ENCODE assay signal across 1 cellular context in the genomic region with DNA sequence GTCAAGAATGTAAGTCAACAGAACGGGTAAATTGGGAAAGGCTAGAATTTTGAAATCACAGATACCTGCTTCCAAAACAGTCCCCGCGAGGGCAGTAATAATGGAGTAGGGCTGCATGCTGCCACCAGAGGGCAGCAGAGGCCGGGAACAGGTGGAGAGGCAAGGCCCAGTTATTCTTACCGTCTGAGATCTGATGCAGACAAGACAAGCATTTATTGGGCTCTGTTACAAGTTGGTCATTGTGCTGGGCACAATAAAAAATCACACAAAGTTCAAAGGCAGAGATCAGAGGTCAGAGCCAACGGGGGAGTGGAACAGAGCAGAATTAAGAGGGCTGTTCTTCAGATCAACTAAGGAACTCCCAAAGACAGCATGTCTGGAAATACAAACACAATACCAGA.
TF ChIP-seq lines count a peak whose summit lies in the region.

No MANE protein-coding gene starts in this region.

TF ChIP-seq in HepG2, 621 proteins besides CTCF, POLR2A, EP300 and RAD21 (continued from another document and continues in another):
- TF ChIP-seq, protein P1, sequence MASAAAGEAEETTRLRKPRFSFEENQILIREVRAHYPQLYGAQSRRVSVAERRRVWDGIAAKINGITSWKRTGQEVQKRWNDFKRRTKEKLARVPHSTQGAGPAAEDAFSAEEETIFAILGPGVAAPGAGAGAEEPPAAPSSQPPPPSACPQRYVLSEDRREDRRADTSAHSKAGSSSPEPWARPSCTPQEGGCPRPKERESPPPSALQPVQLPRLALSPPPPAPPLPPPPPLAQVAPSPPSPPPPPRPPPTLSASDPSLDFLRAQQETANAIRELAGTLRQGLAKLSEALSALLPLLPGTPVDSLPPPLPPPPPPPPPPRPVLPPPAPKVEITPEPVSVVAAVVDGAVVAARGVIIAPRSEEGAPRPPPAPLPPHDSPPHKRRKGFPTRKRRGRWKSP (CRISPR knock-in tag; IDR thresholded peaks at IDR 0.05): no peak
- TF ChIP-seq BRCA1 (CRISPR knock-in tag; IDR thresholded peaks at IDR 0.05): no peak; the same call in 1 of the 2 replicates
- peak; percentile 74; the same call in 1 of the 2 replicates for TF ChIP-seq KDM2A (CRISPR knock-in tag; IDR thresholded peaks at IDR 0.05; ENCODE audit: borderline replicate concordance, low read depth)
- no peak for TF ChIP-seq PITX1 (CRISPR knock-in tag; IDR thresholded peaks at IDR 0.05)
- TF ChIP-seq ZNF629 (CRISPR knock-in tag; conservative IDR thresholded peaks at IDR 0.05): no peak
- TF ChIP-seq ZNF546 (CRISPR knock-in tag; conservative IDR thresholded peaks at IDR 0.05): no peak
- peak; percentile 99 for TF ChIP-seq SMC3 (IDR thresholded peaks at IDR 0.05; ENCODE audit: low read length)
- TF ChIP-seq XRCC5 (optimal IDR thresholded peaks at IDR 0.05; ENCODE audit: low read length): peak; percentile 86
- no peak for TF ChIP-seq JUNB (CRISPR knock-in tag; IDR thresholded peaks at IDR 0.05; ENCODE audit: borderline replicate concordance)
- TF ChIP-seq MED1 (CRISPR knock-in tag; IDR thresholded peaks at IDR 0.05): peak; percentile 43; the same call in 1 of the 2 replicates
- TF ChIP-seq HNRNPLL (IDR thresholded peaks at IDR 0.05; ENCODE audit: low read depth, low read length, poor library complexity, severe bottlenecking): no peak
- TF ChIP-seq, protein P2, sequence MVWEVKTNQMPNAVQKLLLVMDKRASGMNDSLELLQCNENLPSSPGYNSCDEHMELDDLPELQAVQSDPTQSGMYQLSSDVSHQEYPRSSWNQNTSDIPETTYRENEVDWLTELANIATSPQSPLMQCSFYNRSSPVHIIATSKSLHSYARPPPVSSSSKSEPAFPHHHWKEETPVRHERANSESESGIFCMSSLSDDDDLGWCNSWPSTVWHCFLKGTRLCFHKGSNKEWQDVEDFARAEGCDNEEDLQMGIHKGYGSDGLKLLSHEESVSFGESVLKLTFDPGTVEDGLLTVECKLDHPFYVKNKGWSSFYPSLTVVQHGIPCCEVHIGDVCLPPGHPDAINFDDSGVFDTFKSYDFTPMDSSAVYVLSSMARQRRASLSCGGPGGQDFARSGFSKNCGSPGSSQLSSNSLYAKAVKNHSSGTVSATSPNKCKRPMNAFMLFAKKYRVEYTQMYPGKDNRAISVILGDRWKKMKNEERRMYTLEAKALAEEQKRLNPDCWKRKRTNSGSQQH (CRISPR knock-in tag; IDR thresholded peaks at IDR 0.05; ENCODE audit: low read depth): no peak
- TF ChIP-seq SOX13 (IDR thresholded peaks at IDR 0.05): no peak
- TF ChIP-seq SOX13 (CRISPR knock-in tag; conservative IDR thresholded peaks at IDR 0.05 in 1 of 2, IDR thresholded peaks at IDR 0.05 in 1 of 2): peak in 1 of 2 experiments; percentile 41; a peak in 1 of 4 replicates
- no peak for TF ChIP-seq ZBTB42 (CRISPR knock-in tag; IDR thresholded peaks at IDR 0.05)
- no peak for TF ChIP-seq ZNF790 (CRISPR knock-in tag; IDR thresholded peaks at IDR 0.05; ENCODE audit: borderline replicate concordance)
- no peak for TF ChIP-seq ZNF33B (CRISPR knock-in tag; IDR thresholded peaks at IDR 0.05)
- TF ChIP-seq THAP11 (CRISPR knock-in tag; IDR thresholded peaks at IDR 0.05): peak; percentile 68
- TF ChIP-seq ZNF775 (CRISPR knock-in tag; IDR thresholded peaks at IDR 0.05; ENCODE audit: borderline replicate concordance): no peak
- TF ChIP-seq ZFY (CRISPR knock-in tag; IDR thresholded peaks at IDR 0.05): peak; percentile 57
- TF ChIP-seq, protein P3, sequence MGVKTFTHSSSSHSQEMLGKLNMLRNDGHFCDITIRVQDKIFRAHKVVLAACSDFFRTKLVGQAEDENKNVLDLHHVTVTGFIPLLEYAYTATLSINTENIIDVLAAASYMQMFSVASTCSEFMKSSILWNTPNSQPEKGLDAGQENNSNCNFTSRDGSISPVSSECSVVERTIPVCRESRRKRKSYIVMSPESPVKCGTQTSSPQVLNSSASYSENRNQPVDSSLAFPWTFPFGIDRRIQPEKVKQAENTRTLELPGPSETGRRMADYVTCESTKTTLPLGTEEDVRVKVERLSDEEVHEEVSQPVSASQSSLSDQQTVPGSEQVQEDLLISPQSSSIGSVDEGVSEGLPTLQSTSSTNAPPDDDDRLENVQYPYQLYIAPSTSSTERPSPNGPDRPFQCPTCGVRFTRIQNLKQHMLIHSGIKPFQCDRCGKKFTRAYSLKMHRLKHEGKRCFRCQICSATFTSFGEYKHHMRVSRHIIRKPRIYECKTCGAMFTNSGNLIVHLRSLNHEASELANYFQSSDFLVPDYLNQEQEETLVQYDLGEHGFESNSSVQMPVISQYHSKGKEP (CRISPR knock-in tag; IDR thresholded peaks at IDR 0.05): no peak
- TF ChIP-seq ATRX (CRISPR knock-in tag; IDR thresholded peaks at IDR 0.05; ENCODE audit: borderline replicate concordance): no peak
- peak; percentile 88 for TF ChIP-seq MIXL1 (CRISPR knock-in tag; IDR thresholded peaks at IDR 0.05)
- TF ChIP-seq YEATS2 (CRISPR knock-in tag; IDR thresholded peaks at IDR 0.05; ENCODE audit: borderline replicate concordance): peak; percentile 29; the same call in 1 of the 2 replicates
- TF ChIP-seq ZNF501 (CRISPR knock-in tag; IDR thresholded peaks at IDR 0.05): peak; percentile 53; the same call in 1 of the 2 replicates
- no peak for TF ChIP-seq MTF2 (CRISPR knock-in tag; IDR thresholded peaks at IDR 0.05; ENCODE audit: borderline replicate concordance)
- no peak for TF ChIP-seq ZNF30 (CRISPR knock-in tag; IDR thresholded peaks at IDR 0.05)
- no peak for TF ChIP-seq PRPF4 (IDR thresholded peaks at IDR 0.05; ENCODE audit: low read depth, low read length, poor library complexity, severe bottlenecking)
- no peak for TF ChIP-seq KAT7 (CRISPR knock-in tag; IDR thresholded peaks at IDR 0.05; ENCODE audit: borderline replicate concordance)
- no peak for TF ChIP-seq KAT2B (IDR thresholded peaks at IDR 0.05; ENCODE audit: borderline replicate concordance, low read depth, low read length)
- TF ChIP-seq ZSCAN20 (CRISPR knock-in tag; IDR thresholded peaks at IDR 0.05; ENCODE audit: borderline replicate concordance): no peak
- TF ChIP-seq, protein P4, sequence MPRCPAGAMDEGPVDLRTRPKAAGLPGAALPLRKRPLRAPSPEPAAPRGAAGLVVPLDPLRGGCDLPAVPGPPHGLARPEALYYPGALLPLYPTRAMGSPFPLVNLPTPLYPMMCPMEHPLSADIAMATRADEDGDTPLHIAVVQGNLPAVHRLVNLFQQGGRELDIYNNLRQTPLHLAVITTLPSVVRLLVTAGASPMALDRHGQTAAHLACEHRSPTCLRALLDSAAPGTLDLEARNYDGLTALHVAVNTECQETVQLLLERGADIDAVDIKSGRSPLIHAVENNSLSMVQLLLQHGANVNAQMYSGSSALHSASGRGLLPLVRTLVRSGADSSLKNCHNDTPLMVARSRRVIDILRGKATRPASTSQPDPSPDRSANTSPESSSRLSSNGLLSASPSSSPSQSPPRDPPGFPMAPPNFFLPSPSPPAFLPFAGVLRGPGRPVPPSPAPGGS (CRISPR knock-in tag; IDR thresholded peaks at IDR 0.05): no peak
- TF ChIP-seq, protein P5, sequence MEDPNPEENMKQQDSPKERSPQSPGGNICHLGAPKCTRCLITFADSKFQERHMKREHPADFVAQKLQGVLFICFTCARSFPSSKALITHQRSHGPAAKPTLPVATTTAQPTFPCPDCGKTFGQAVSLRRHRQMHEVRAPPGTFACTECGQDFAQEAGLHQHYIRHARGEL (CRISPR knock-in tag; IDR thresholded peaks at IDR 0.05): no peak
- TF ChIP-seq MAFK (conservative IDR thresholded peaks at IDR 0.05 in 1 of 2, IDR thresholded peaks at IDR 0.05 in 1 of 2; ENCODE audit: low read length in 2 of 2): no peak
- TF ChIP-seq ZNF136 (CRISPR knock-in tag; IDR thresholded peaks at IDR 0.05; ENCODE audit: low read depth): 0 out of 2 replicates have a peak, but pooled peaks have one; percentile 38
- TF ChIP-seq MTF1 (CRISPR knock-in tag; IDR thresholded peaks at IDR 0.05): 0 out of 2 replicates have a peak, but pooled peaks have one; percentile 38
- TF ChIP-seq, protein P6, sequence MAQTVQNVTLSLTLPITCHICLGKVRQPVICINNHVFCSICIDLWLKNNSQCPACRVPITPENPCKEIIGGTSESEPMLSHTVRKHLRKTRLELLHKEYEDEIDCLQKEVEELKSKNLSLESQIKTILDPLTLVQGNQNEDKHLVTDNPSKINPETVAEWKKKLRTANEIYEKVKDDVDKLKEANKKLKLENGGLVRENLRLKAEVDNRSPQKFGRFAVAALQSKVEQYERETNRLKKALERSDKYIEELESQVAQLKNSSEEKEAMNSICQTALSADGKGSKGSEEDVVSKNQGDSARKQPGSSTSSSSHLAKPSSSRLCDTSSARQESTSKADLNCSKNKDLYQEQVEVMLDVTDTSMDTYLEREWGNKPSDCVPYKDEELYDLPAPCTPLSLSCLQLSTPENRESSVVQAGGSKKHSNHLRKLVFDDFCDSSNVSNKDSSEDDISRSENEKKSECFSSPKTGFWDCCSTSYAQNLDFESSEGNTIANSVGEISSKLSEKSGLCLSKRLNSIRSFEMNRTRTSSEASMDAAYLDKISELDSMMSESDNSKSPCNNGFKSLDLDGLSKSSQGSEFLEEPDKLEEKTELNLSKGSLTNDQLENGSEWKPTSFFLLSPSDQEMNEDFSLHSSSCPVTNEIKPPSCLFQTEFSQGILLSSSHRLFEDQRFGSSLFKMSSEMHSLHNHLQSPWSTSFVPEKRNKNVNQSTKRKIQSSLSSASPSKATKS (CRISPR knock-in tag; IDR thresholded peaks at IDR 0.05): no peak
- no peak for TF ChIP-seq NFYB (CRISPR knock-in tag; IDR thresholded peaks at IDR 0.05)
- no peak for TF ChIP-seq PLRG1 (conservative IDR thresholded peaks at IDR 0.05)
- TF ChIP-seq, protein P7, sequence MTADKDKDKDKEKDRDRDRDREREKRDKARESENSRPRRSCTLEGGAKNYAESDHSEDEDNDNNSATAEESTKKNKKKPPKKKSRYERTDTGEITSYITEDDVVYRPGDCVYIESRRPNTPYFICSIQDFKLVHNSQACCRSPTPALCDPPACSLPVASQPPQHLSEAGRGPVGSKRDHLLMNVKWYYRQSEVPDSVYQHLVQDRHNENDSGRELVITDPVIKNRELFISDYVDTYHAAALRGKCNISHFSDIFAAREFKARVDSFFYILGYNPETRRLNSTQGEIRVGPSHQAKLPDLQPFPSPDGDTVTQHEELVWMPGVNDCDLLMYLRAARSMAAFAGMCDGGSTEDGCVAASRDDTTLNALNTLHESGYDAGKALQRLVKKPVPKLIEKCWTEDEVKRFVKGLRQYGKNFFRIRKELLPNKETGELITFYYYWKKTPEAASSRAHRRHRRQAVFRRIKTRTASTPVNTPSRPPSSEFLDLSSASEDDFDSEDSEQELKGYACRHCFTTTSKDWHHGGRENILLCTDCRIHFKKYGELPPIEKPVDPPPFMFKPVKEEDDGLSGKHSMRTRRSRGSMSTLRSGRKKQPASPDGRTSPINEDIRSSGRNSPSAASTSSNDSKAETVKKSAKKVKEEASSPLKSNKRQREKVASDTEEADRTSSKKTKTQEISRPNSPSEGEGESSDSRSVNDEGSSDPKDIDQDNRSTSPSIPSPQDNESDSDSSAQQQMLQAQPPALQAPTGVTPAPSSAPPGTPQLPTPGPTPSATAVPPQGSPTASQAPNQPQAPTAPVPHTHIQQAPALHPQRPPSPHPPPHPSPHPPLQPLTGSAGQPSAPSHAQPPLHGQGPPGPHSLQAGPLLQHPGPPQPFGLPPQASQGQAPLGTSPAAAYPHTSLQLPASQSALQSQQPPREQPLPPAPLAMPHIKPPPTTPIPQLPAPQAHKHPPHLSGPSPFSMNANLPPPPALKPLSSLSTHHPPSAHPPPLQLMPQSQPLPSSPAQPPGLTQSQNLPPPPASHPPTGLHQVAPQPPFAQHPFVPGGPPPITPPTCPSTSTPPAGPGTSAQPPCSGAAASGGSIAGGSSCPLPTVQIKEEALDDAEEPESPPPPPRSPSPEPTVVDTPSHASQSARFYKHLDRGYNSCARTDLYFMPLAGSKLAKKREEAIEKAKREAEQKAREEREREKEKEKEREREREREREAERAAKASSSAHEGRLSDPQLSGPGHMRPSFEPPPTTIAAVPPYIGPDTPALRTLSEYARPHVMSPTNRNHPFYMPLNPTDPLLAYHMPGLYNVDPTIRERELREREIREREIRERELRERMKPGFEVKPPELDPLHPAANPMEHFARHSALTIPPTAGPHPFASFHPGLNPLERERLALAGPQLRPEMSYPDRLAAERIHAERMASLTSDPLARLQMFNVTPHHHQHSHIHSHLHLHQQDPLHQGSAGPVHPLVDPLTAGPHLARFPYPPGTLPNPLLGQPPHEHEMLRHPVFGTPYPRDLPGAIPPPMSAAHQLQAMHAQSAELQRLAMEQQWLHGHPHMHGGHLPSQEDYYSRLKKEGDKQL (CRISPR knock-in tag; IDR thresholded peaks at IDR 0.05; ENCODE audit: low read depth): no peak
- TF ChIP-seq MAFG (CRISPR knock-in tag; IDR thresholded peaks at IDR 0.05): no peak
- no peak for TF ChIP-seq ZMYM2 (CRISPR knock-in tag; IDR thresholded peaks at IDR 0.05)
- no peak; the same call in 1 of the 2 replicates for TF ChIP-seq TBX2 (CRISPR knock-in tag; IDR thresholded peaks at IDR 0.05; ENCODE audit: borderline replicate concordance)
- TF ChIP-seq ZBTB21 (CRISPR knock-in tag; IDR thresholded peaks at IDR 0.05): no peak; the same call in 1 of the 2 replicates
- TF ChIP-seq, protein P8, sequence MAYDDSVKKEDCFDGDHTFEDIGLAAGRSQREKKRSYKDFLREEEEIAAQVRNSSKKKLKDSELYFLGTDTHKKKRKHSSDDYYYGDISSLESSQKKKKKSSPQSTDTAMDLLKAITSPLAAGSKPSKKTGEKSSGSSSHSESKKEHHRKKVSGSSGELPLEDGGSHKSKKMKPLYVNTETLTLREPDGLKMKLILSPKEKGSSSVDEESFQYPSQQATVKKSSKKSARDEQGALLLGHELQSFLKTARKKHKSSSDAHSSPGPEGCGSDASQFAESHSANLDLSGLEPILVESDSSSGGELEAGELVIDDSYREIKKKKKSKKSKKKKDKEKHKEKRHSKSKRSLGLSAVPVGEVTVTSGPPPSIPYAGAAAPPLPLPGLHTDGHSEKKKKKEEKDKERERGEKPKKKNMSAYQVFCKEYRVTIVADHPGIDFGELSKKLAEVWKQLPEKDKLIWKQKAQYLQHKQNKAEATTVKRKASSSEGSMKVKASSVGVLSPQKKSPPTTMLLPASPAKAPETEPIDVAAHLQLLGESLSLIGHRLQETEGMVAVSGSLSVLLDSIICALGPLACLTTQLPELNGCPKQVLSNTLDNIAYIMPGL (CRISPR knock-in tag; IDR thresholded peaks at IDR 0.05; ENCODE audit: borderline replicate concordance in 1 of 2, low read depth in 1 of 2): peak; percentile 43 to 54; a peak in 1 of 4 replicates
- TF ChIP-seq TBL1XR1 (IDR thresholded peaks at IDR 0.05; ENCODE audit: borderline replicate concordance, low read length, partially characterized antibody): peak; percentile 19
- TF ChIP-seq RELA (CRISPR knock-in tag; IDR thresholded peaks at IDR 0.05): no peak
- TF ChIP-seq, protein P9, sequence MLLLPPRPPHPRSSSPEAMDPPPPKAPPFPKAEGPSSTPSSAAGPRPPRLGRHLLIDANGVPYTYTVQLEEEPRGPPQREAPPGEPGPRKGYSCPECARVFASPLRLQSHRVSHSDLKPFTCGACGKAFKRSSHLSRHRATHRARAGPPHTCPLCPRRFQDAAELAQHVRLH (CRISPR knock-in tag; IDR thresholded peaks at IDR 0.05; ENCODE audit: borderline replicate concordance, low read depth): no peak
- TF ChIP-seq KDM6A (CRISPR knock-in tag; IDR thresholded peaks at IDR 0.05; ENCODE audit: low read depth): no peak
- TF ChIP-seq TCF12 (IDR thresholded peaks at IDR 0.05): no peak
- no peak for TF ChIP-seq TCF12 (CRISPR knock-in tag; IDR thresholded peaks at IDR 0.05)
- 0 out of 2 replicates have a peak, but pooled peaks have one; percentile 60 for TF ChIP-seq NKX3-1 (CRISPR knock-in tag; IDR thresholded peaks at IDR 0.05)
- TF ChIP-seq FLYWCH1 (CRISPR knock-in tag; IDR thresholded peaks at IDR 0.05): no peak
- TF ChIP-seq SALL2 (CRISPR knock-in tag; IDR thresholded peaks at IDR 0.05): no peak
- no peak for TF ChIP-seq ZNF282 (IDR thresholded peaks at IDR 0.05; ENCODE audit: partially characterized antibody)
- TF ChIP-seq FOXJ3 (CRISPR knock-in tag; IDR thresholded peaks at IDR 0.05; ENCODE audit: borderline replicate concordance): no peak
- TF ChIP-seq NFIC (IDR thresholded peaks at IDR 0.05; ENCODE audit: low read length): no peak
